ENCODE assay signal across 1 cellular context in the genomic region with DNA sequence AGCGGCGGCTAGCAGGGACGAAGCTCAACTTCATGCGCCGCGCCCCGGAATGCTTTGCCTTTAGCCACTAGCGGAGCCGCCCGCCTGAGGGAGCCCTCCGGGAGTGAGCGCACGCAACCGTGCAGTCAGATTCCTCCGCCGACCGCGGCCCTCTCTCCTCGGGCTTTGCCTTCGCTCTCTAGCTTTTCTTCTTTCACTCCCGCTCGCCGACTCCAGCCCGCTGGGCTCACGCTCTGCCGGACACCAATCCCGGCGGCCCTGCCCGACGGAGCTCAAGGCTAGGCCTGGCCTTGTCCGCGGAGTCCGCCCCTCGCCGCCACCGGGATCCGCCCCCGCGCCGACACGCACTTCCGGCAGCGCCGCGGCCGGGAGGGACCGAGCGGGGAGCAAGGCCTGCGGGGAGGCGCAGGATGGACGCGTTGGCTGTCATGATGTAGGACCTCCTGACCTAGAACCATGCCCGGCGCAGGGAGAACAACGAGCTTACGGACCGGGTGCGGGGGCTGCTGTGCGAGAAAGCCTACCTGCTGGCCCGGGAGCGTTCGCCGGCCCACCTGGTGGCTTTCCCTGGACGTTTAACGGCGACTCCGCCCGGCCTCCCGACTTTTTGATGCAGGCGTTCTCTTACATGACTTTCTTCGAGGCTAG.
TF ChIP-seq lines count a peak whose summit lies in the region.

No MANE protein-coding gene starts in this region.

TF ChIP-seq in K562, 482 proteins besides CTCF, POLR2A, EP300 and RAD21 (continued from another document and continues in another):
- peak in 1 of 2 experiments; percentile 45; a peak in 2 of 4 replicates for TF ChIP-seq FOXK2 (conservative IDR thresholded peaks at IDR 0.05 in 1 of 2, IDR thresholded peaks at IDR 0.05 in 1 of 2; ENCODE audit: low read depth in 2 of 2)
- 0 out of 2 replicates have a peak, but pooled peaks have one; percentile 76 for TF ChIP-seq ERF (CRISPR knock-in tag; IDR thresholded peaks at IDR 0.05)
- TF ChIP-seq TCF7 (IDR thresholded peaks at IDR 0.05; ENCODE audit: borderline replicate concordance): peak; percentile 11; the same call in 1 of the 2 replicates
- TF ChIP-seq NCOA6 (IDR thresholded peaks at IDR 0.05): no peak
- TF ChIP-seq ESRRA (IDR thresholded peaks at IDR 0.05; ENCODE audit: borderline replicate concordance, low read depth): peak; percentile 58; the same call in 1 of the 2 replicates
- peak; percentile 33; the same call in 1 of the 2 replicates for TF ChIP-seq OTX1 (CRISPR knock-in tag; IDR thresholded peaks at IDR 0.05)
- no peak for TF ChIP-seq NEUROD1 (IDR thresholded peaks at IDR 0.05; ENCODE audit: borderline replicate concordance, low read depth, low read length, partially characterized antibody)
- peak in 1 of 2 experiments; percentile 54; a peak in 3 of 4 replicates for TF ChIP-seq TBL1XR1 (IDR thresholded peaks at IDR 0.05; ENCODE audit: low read length in 2 of 2)
- peak; percentile 71 for TF ChIP-seq RNF2 (IDR thresholded peaks at IDR 0.05)
- TF ChIP-seq, protein P1, sequence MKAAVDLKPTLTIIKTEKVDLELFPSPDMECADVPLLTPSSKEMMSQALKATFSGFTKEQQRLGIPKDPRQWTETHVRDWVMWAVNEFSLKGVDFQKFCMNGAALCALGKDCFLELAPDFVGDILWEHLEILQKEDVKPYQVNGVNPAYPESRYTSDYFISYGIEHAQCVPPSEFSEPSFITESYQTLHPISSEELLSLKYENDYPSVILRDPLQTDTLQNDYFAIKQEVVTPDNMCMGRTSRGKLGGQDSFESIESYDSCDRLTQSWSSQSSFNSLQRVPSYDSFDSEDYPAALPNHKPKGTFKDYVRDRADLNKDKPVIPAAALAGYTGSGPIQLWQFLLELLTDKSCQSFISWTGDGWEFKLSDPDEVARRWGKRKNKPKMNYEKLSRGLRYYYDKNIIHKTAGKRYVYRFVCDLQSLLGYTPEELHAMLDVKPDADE (conservative IDR thresholded peaks at IDR 0.05; ENCODE audit: control insufficient read depth, low read depth, low read length): 0 out of 2 replicates have a peak, but pooled peaks have one; percentile 36
- peak; percentile 54; the same call in 1 of the 2 replicates for TF ChIP-seq MEF2D (tag; conservative IDR thresholded peaks at IDR 0.05; ENCODE audit: low read depth)
- TF ChIP-seq, protein P2, sequence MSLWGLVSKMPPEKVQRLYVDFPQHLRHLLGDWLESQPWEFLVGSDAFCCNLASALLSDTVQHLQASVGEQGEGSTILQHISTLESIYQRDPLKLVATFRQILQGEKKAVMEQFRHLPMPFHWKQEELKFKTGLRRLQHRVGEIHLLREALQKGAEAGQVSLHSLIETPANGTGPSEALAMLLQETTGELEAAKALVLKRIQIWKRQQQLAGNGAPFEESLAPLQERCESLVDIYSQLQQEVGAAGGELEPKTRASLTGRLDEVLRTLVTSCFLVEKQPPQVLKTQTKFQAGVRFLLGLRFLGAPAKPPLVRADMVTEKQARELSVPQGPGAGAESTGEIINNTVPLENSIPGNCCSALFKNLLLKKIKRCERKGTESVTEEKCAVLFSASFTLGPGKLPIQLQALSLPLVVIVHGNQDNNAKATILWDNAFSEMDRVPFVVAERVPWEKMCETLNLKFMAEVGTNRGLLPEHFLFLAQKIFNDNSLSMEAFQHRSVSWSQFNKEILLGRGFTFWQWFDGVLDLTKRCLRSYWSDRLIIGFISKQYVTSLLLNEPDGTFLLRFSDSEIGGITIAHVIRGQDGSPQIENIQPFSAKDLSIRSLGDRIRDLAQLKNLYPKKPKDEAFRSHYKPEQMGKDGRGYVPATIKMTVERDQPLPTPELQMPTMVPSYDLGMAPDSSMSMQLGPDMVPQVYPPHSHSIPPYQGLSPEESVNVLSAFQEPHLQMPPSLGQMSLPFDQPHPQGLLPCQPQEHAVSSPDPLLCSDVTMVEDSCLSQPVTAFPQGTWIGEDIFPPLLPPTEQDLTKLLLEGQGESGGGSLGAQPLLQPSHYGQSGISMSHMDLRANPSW (CRISPR knock-in tag; IDR thresholded peaks at IDR 0.05): no peak
- TF ChIP-seq SUPT5H (IDR thresholded peaks at IDR 0.05): peak; percentile 94
- peak; percentile 29; the same call in 1 of the 2 replicates for TF ChIP-seq FOSL1 (tag; conservative IDR thresholded peaks at IDR 0.05)
- TF ChIP-seq SRSF9 (IDR thresholded peaks at IDR 0.05; ENCODE audit: borderline replicate concordance, low read depth, low read length): no peak
- TF ChIP-seq TEAD4 (IDR thresholded peaks at IDR 0.05; ENCODE audit: low read length): 0 out of 2 replicates have a peak, but pooled peaks have one; percentile 12
- no peak for TF ChIP-seq TEAD4 (CRISPR knock-in tag; IDR thresholded peaks at IDR 0.05; ENCODE audit: borderline replicate concordance)
- peak; percentile 99 for TF ChIP-seq PHF8 (IDR thresholded peaks at IDR 0.05; ENCODE audit: borderline replicate concordance, low read length)
- TF ChIP-seq E2F1 (CRISPR knock-in tag; IDR thresholded peaks at IDR 0.05): 0 out of 2 replicates have a peak, but pooled peaks have one; percentile 51
- TF ChIP-seq SAFB (IDR thresholded peaks at IDR 0.05; ENCODE audit: borderline replicate concordance, low read depth, low read length): 0 out of 2 replicates have a peak, but pooled peaks have one; percentile 34
- peak; percentile 100 for TF ChIP-seq ZFX (CRISPR knock-in tag; IDR thresholded peaks at IDR 0.05)
- peak; percentile 80 for TF ChIP-seq ATF1 (CRISPR knock-in tag; IDR thresholded peaks at IDR 0.05)
- peak; percentile 99 for TF ChIP-seq ATF1 (tag; IDR thresholded peaks at IDR 0.05)
- TF ChIP-seq SRF (CRISPR knock-in tag; IDR thresholded peaks at IDR 0.05): 0 out of 4 replicates have a peak, but pooled peaks of 1 of the 2 experiments have one; percentile 15
- TF ChIP-seq MXD1 (CRISPR knock-in tag; IDR thresholded peaks at IDR 0.05; ENCODE audit: borderline replicate concordance, poor library complexity, severe bottlenecking): peak; percentile 4
- peak; percentile 85; the same call in 1 of the 2 replicates for TF ChIP-seq MTA3 (IDR thresholded peaks at IDR 0.05; ENCODE audit: borderline replicate concordance)
- TF ChIP-seq SRSF1 (IDR thresholded peaks at IDR 0.05; ENCODE audit: low read depth, low read length): 0 out of 2 replicates have a peak, but pooled peaks have one; percentile 47
- peak; percentile 72 to 83 for TF ChIP-seq E2F6 (IDR thresholded peaks at IDR 0.05; ENCODE audit: borderline replicate concordance in 1 of 2, extremely low read depth in 1 of 2, insufficient read depth in 1 of 2, insufficient read length in 1 of 2, low read depth in 1 of 2, low read length in 1 of 2, poor library complexity in 1 of 2, severe bottlenecking in 1 of 2)
- peak; percentile 89 for TF ChIP-seq ELF2 (CRISPR knock-in tag; IDR thresholded peaks at IDR 0.05)
- TF ChIP-seq, protein P3, sequence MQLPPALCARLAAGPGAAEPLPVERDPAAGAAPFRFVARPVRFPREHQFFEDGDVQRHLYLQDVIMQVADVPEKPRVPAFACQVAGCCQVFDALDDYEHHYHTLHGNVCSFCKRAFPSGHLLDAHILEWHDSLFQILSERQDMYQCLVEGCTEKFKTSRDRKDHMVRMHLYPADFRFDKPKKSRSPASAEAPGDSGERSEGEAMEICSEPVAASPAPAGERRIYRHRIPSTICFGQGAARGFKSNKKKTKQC (CRISPR knock-in tag; IDR thresholded peaks at IDR 0.05): peak; percentile 29; the same call in 1 of the 2 replicates
- no peak for TF ChIP-seq ZNF212 (CRISPR knock-in tag; IDR thresholded peaks at IDR 0.05)
- TF ChIP-seq SAP30 (IDR thresholded peaks at IDR 0.05; ENCODE audit: borderline replicate concordance, insufficient read depth, low read depth, low read length, poor library complexity, severe bottlenecking): peak; percentile 27
- TF ChIP-seq, protein P4, sequence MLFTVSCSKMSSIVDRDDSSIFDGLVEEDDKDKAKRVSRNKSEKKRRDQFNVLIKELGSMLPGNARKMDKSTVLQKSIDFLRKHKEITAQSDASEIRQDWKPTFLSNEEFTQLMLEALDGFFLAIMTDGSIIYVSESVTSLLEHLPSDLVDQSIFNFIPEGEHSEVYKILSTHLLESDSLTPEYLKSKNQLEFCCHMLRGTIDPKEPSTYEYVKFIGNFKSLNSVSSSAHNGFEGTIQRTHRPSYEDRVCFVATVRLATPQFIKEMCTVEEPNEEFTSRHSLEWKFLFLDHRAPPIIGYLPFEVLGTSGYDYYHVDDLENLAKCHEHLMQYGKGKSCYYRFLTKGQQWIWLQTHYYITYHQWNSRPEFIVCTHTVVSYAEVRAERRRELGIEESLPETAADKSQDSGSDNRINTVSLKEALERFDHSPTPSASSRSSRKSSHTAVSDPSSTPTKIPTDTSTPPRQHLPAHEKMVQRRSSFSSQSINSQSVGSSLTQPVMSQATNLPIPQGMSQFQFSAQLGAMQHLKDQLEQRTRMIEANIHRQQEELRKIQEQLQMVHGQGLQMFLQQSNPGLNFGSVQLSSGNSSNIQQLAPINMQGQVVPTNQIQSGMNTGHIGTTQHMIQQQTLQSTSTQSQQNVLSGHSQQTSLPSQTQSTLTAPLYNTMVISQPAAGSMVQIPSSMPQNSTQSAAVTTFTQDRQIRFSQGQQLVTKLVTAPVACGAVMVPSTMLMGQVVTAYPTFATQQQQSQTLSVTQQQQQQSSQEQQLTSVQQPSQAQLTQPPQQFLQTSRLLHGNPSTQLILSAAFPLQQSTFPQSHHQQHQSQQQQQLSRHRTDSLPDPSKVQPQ (CRISPR knock-in tag; IDR thresholded peaks at IDR 0.05; ENCODE audit: borderline replicate concordance): no peak
- TF ChIP-seq NFIC (IDR thresholded peaks at IDR 0.05): no peak; the same call in 1 of the 2 replicates
- TF ChIP-seq MED1 (CRISPR knock-in tag; IDR thresholded peaks at IDR 0.05; ENCODE audit: borderline replicate concordance): no peak
- peak; percentile 42; the same call in 1 of the 2 replicates for TF ChIP-seq DMBX1 (CRISPR knock-in tag; IDR thresholded peaks at IDR 0.05; ENCODE audit: borderline replicate concordance)
- peak; percentile 79; the same call in 1 of the 2 replicates for TF ChIP-seq GTF2F1 (IDR thresholded peaks at IDR 0.05; ENCODE audit: low read depth, low read length)
- TF ChIP-seq, protein P5, sequence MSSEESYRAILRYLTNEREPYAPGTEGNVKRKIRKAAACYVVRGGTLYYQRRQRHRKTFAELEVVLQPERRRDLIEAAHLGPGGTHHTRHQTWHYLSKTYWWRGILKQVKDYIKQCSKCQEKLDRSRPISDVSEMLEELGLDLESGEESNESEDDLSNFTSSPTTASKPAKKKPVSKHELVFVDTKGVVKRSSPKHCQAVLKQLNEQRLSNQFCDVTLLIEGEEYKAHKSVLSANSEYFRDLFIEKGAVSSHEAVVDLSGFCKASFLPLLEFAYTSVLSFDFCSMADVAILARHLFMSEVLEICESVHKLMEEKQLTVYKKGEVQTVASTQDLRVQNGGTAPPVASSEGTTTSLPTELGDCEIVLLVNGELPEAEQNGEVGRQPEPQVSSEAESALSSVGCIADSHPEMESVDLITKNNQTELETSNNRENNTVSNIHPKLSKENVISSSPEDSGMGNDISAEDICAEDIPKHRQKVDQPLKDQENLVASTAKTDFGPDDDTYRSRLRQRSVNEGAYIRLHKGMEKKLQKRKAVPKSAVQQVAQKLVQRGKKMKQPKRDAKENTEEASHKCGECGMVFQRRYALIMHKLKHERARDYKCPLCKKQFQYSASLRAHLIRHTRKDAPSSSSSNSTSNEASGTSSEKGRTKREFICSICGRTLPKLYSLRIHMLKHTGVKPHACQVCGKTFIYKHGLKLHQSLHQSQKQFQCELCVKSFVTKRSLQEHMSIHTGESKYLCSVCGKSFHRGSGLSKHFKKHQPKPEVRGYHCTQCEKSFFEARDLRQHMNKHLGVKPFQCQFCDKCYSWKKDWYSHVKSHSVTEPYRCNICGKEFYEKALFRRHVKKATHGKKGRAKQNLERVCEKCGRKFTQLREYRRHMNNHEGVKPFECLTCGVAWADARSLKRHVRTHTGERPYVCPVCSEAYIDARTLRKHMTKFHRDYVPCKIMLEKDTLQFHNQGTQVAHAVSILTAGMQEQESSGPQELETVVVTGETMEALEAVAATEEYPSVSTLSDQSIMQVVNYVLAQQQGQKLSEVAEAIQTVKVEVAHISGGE (CRISPR knock-in tag; IDR thresholded peaks at IDR 0.05): peak in 2 of 3 experiments; percentile 92 to 99; a peak in 5 of 6 replicates
- peak; percentile 91 for TF ChIP-seq ATF7 (IDR thresholded peaks at IDR 0.05)
- TF ChIP-seq, protein P6, sequence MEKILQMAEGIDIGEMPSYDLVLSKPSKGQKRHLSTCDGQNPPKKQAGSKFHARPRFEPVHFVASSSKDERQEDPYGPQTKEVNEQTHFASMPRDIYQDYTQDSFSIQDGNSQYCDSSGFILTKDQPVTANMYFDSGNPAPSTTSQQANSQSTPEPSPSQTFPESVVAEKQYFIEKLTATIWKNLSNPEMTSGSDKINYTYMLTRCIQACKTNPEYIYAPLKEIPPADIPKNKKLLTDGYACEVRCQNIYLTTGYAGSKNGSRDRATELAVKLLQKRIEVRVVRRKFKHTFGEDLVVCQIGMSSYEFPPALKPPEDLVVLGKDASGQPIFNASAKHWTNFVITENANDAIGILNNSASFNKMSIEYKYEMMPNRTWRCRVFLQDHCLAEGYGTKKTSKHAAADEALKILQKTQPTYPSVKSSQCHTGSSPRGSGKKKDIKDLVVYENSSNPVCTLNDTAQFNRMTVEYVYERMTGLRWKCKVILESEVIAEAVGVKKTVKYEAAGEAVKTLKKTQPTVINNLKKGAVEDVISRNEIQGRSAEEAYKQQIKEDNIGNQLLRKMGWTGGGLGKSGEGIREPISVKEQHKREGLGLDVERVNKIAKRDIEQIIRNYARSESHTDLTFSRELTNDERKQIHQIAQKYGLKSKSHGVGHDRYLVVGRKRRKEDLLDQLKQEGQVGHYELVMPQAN (IDR thresholded peaks at IDR 0.05; ENCODE audit: borderline replicate concordance): peak; percentile 11
- TF ChIP-seq ZEB2 (IDR thresholded peaks at IDR 0.05): peak; percentile 90
